Comparison of ENCODE assay signal across 8 cellular contexts in genomic region chr21:45386728-45387371, GRCh38. TPM values are rescaled to one million over a fixed set of nuclear protein-coding genes. Genes with fewer than 3 reads are reported as not detected.
DNase-seq lines count a peak whose midpoint lies in the region; ATAC-seq and TF ChIP-seq lines count a peak whose summit lies in the region.

No MANE protein-coding gene starts in this region.

- no peak overlapping the region for H3K9ac ChIP-seq in MM.1S (ENCODE audit: low read length)

- no peaks in the 10 kb centered on the region for H3K9me3 ChIP-seq in MM.1S (replicated peaks; ENCODE audit: insufficient read depth, low read length)

- H3K4me3 Mint-ChIP-seq in endothelial cell (ENCODE audit: unreplicated experiment): no peak overlapping the region
- no peak overlapping the region for H3K4me3 Mint-ChIP-seq in stimulated activated memory B cell treated with anti-CD40 and anti-IgM and Interleukin-4, amounts not matched to agents 10 μg/mL and 1 μg/mL and 100 μg/mL, for 72 hours

- ATAC-seq in stimulated activated memory B cell treated with anti-CD40 and anti-IgM and Interleukin-4, amounts not matched to agents 10 μg/mL and 1 μg/mL and 100 μg/mL, for 72 hours: no peak
- no peak for ATAC-seq in GM21381 (IDR thresholded peaks at IDR 0.05; ENCODE audit: unreplicated experiment)

- H3K36me3 ChIP-seq in ACC112 (ENCODE audit: insufficient read depth, low read length) (no peaks in the 10 kb centered on the region), MM.1S (replicated peaks; ENCODE audit: insufficient read depth, low read length) (no peaks in the 10 kb centered on the region)

- H3K4me1 Mint-ChIP-seq in endothelial cell (ENCODE audit: unreplicated experiment): peaks cover 3% of the 10 kb centered on the region
- no peaks in the 10 kb centered on the region for H3K4me1 Mint-ChIP-seq in stimulated activated memory B cell treated with anti-CD40 and anti-IgM and Interleukin-4, amounts not matched to agents 10 μg/mL and 1 μg/mL and 100 μg/mL, for 72 hours

- H3K79me2 ChIP-seq in ACC112 (ENCODE audit: control insufficient read depth, insufficient read depth, low read length, unreplicated experiment) (no peaks in the 10 kb centered on the region), MM.1S (ENCODE audit: low read length) (no peaks in the 10 kb centered on the region)

- no peak overlapping the region for H3K27ac Mint-ChIP-seq in endothelial cell (ENCODE audit: unreplicated experiment)
- H3K27ac Mint-ChIP-seq in stimulated activated memory B cell treated with anti-CD40 and anti-IgM and Interleukin-4, amounts not matched to agents 10 μg/mL and 1 μg/mL and 100 μg/mL, for 72 hours: no peak overlapping the region

- DNase-seq in MM.1S (no peak), endothelial cell (ENCODE audit: low spot score) (peak; percentile 47), mesenteric fat pad (ENCODE audit: low spot score) (peak; percentile 87), COLO668 (lab: John Stamatoyannopoulos, UW; ENCODE audit: unreplicated experiment) (no peak), SKM-1 (lab: John Stamatoyannopoulos, UW; ENCODE audit: unreplicated experiment) (no peak)

- H2AFZ ChIP-seq in ACC112 (ENCODE audit: low read length, unreplicated experiment) (no peak overlapping the region), MM.1S (ENCODE audit: low read length) (no peak overlapping the region)

- no peaks in the 10 kb centered on the region for H4K20me1 ChIP-seq in MM.1S (ENCODE audit: insufficient read depth, low read length)

- H3K27ac ChIP-seq in ACC112 (ENCODE audit: low read depth, low read length): peak overlapping the region; percentile 4; the same call in 1 of the 2 replicates
- no peak overlapping the region for H3K27ac ChIP-seq in MM.1S (ENCODE audit: low read length)

- TF ChIP-seq CTCF in MM.1S (IDR thresholded peaks at IDR 0.05; ENCODE audit: low read length): no peak
- no peak for TF ChIP-seq CTCF in endothelial cell (IDR thresholded peaks at IDR 0.05; ENCODE audit: unreplicated experiment)

- no peaks in the 10 kb centered on the region for H3F3A ChIP-seq in MM.1S (ENCODE audit: insufficient read depth, low read length)

- no peaks in the 10 kb centered on the region for H3K9me2 ChIP-seq in MM.1S (replicated peaks; ENCODE audit: insufficient read depth, low read length)

- H3K27me3 Mint-ChIP-seq in endothelial cell (ENCODE audit: unreplicated experiment): peaks cover 6% of the 10 kb centered on the region
- peaks cover 59% of the 10 kb centered on the region for H3K27me3 Mint-ChIP-seq in stimulated activated memory B cell treated with anti-CD40 and anti-IgM and Interleukin-4, amounts not matched to agents 10 μg/mL and 1 μg/mL and 100 μg/mL, for 72 hours

- H3K4me2 ChIP-seq in MM.1S (ENCODE audit: low read depth, low read length): peak overlapping the region; percentile 11; the same call in 1 of the 2 replicates

- H3K36me3 Mint-ChIP-seq in endothelial cell (ENCODE audit: low read depth, unreplicated experiment): no peaks in the 10 kb centered on the region
- H3K36me3 Mint-ChIP-seq in stimulated activated memory B cell treated with anti-CD40 and anti-IgM and Interleukin-4, amounts not matched to agents 10 μg/mL and 1 μg/mL and 100 μg/mL, for 72 hours: no peaks in the 10 kb centered on the region

- H3K27me3 ChIP-seq in ACC112 (ENCODE audit: insufficient read depth, low read length): no peaks in the 10 kb centered on the region
- H3K27me3 ChIP-seq in MM.1S (replicated peaks; ENCODE audit: insufficient read depth, low read length): peaks cover 99% of the 10 kb centered on the region

- no peak overlapping the region for H3K4me3 ChIP-seq in ACC112 (ENCODE audit: low read depth, low read length)
- H3K4me3 ChIP-seq in MM.1S (ENCODE audit: low read length): no peak overlapping the region

- H3K4me1 ChIP-seq in ACC112 (ENCODE audit: control insufficient read depth, insufficient read depth, low read length, unreplicated experiment): peaks cover 15% of the 10 kb centered on the region
- H3K4me1 ChIP-seq in MM.1S (ENCODE audit: low read length): no peaks in the 10 kb centered on the region

- H3K9me3 Mint-ChIP-seq in endothelial cell (ENCODE audit: unreplicated experiment): no peaks in the 10 kb centered on the region
- no peaks in the 10 kb centered on the region for H3K9me3 Mint-ChIP-seq in stimulated activated memory B cell treated with anti-CD40 and anti-IgM and Interleukin-4, amounts not matched to agents 10 μg/mL and 1 μg/mL and 100 μg/mL, for 72 hours

RNA-seq across cellular contexts. Expression of gene COL18A1, which starts 18.1 kb away (rescaled TPM):
- 61.1 TPM for total RNA-seq in endothelial cell (ENCODE audit: unreplicated experiment)
- total RNA-seq in mesenteric fat pad: 79.8 TPM

Comparison
In these comparisons a context has a peak if more than half of its experiments do, and no peak if none do; other contexts are left out.
1. DNase-seq: peak in endothelial cell (single experiment) and mesenteric fat pad (single experiment); none in MM.1S (single experiment), COLO668 (single experiment) and SKM-1 (single experiment).